Comparison of ENCODE assay signal across 8 cellular contexts in genomic region chr11:68342459-68343158, GRCh38. TPM values are rescaled to one million over a fixed set of nuclear protein-coding genes. Genes with fewer than 3 reads are reported as not detected.
DNase-seq lines count a peak whose midpoint lies in the region; ATAC-seq and TF ChIP-seq lines count a peak whose summit lies in the region.

No MANE protein-coding gene starts in this region.

- no peak overlapping the region for H3K27ac Mint-ChIP-seq in T-helper 2 cell treated with Interferon-gamma antibody and Interleukin-4, amounts not matched to agents 5 μg/mL and 100 μg/mL, for 36 hours

- H3K9me3 ChIP-seq in left ventricle myocardium inferior (replicated peaks) = peaks cover 5% of the 10 kb centered on the region
- H3K9me3 ChIP-seq in muscle layer of colon (ENCODE audit: low read length) = no peaks in the 10 kb centered on the region

- H3K27me3 Mint-ChIP-seq in T-helper 2 cell treated with Interferon-gamma antibody and Interleukin-4, amounts not matched to agents 5 μg/mL and 100 μg/mL, for 36 hours (ENCODE audit: low read depth) = no peaks in the 10 kb centered on the region

- DNase-seq in left ventricle myocardium inferior (no peak), cardiac septum (ENCODE audit: low spot score) (no peak), T47D (ENCODE audit: low read depth in 1 of 2, low spot score in 1 of 2) (peak; percentile 83 to 99), GM19240 (ENCODE audit: insufficient read length, low spot score) (no peak), occipital lobe (lab: John Stamatoyannopoulos, UW) (no peak), omental fat pad (ENCODE audit: low spot score) (no peak)
- DNase-seq in T-helper 2 cell treated with Interferon-gamma antibody and Interleukin-4, amounts not matched to agents 5 μg/mL and 100 μg/mL, for 36 hours (ENCODE audit: low spot score) = no peak

- H3K27me3 ChIP-seq in left ventricle myocardium inferior (ENCODE audit: low read depth) = no peaks in the 10 kb centered on the region
- no peaks in the 10 kb centered on the region for H3K27me3 ChIP-seq in muscle layer of colon (ENCODE audit: control insufficient read depth in 1 of 2, insufficient read depth in 2 of 2, low read length in 2 of 2)

- in situ Hi-C loops in T47D (cut with HindIII; ENCODE audit: low pct_unique_long_range_greater_than_20kb, low sequenced_read_pairs) = no loop called here

- H3K9ac ChIP-seq in muscle layer of colon (ENCODE audit: low read length) = peak overlapping the region; percentile 57

- TF ChIP-seq CTCF in left ventricle myocardium inferior (IDR thresholded peaks at IDR 0.05; ENCODE audit: borderline replicate concordance) (no peak), omental fat pad (IDR thresholded peaks at IDR 0.05) (no peak)

- H3K27ac ChIP-seq in left ventricle myocardium inferior (replicated peaks) (peak overlapping the region; percentile 62), muscle layer of colon (ENCODE audit: low read depth, low read length) (peak overlapping the region; percentile 69)

- peaks cover 31% of the 10 kb centered on the region for H3K4me1 Mint-ChIP-seq in T-helper 2 cell treated with Interferon-gamma antibody and Interleukin-4, amounts not matched to agents 5 μg/mL and 100 μg/mL, for 36 hours (ENCODE audit: low read depth)

- H3K36me3 Mint-ChIP-seq in T-helper 2 cell treated with Interferon-gamma antibody and Interleukin-4, amounts not matched to agents 5 μg/mL and 100 μg/mL, for 36 hours (ENCODE audit: low read depth) = peaks cover 6% of the 10 kb centered on the region

- H3K4me3 ChIP-seq in left ventricle myocardium inferior (no peak overlapping the region), muscle layer of colon (ENCODE audit: low read depth in 1 of 2, low read length in 2 of 2) (peak overlapping the region; percentile 8 to 25)

- ATAC-seq in omental fat pad (ENCODE audit: low FRiP score) = no peak

- H3K4me1 ChIP-seq in left ventricle myocardium inferior (peaks cover 88% of the 10 kb centered on the region), muscle layer of colon (ENCODE audit: insufficient read depth, low read length) (peaks cover 63% of the 10 kb centered on the region)

- peaks cover 7% of the 10 kb centered on the region for H3K9me3 Mint-ChIP-seq in T-helper 2 cell treated with Interferon-gamma antibody and Interleukin-4, amounts not matched to agents 5 μg/mL and 100 μg/mL, for 36 hours

- H3K36me3 ChIP-seq in left ventricle myocardium inferior (no peaks in the 10 kb centered on the region), muscle layer of colon (ENCODE audit: insufficient read depth, low read length) (no peaks in the 10 kb centered on the region)

- intact Hi-C loops in left ventricle myocardium inferior (cut with micrococcal nuclease) (no loop called here), cardiac septum (cut with DNase I) (no loop called here)

- no peak overlapping the region for H3K4me3 Mint-ChIP-seq in T-helper 2 cell treated with Interferon-gamma antibody and Interleukin-4, amounts not matched to agents 5 μg/mL and 100 μg/mL, for 36 hours

RNA-seq across cellular contexts. Expression of gene LRP5, which starts 30.2 kb away (rescaled TPM):
- 54.7 TPM for total RNA-seq in left ventricle myocardium inferior
- 38.6 TPM for total RNA-seq in cardiac septum
- total RNA-seq in occipital lobe = 15.1 TPM
- total RNA-seq in omental fat pad = 10 to 100 TPM; 18.0 to 44.5 (median 34.6) TPM

Comparison
In these comparisons a context has a peak if more than half of its experiments do, and no peak if none do; other contexts are left out.
1. DNase-seq: peak in T47D (2 of 2); none in left ventricle myocardium inferior (single experiment), cardiac septum (single experiment), GM19240 (single experiment), T-helper 2 cell treated with Interferon-gamma antibody and Interleukin-4, amounts not matched to agents 5 μg/mL and 100 μg/mL, for 36 hours (single experiment), occipital lobe (single experiment) and omental fat pad (single experiment).